Comparison of ENCODE assay signal across 16 cellular contexts in genomic region chr6:147099974-147100373, GRCh38.
DNase-seq lines count a peak whose midpoint lies in the region; TF ChIP-seq lines count a peak whose summit lies in the region.
"Had no signal": no experiment of that assay in that cellular context is flagged by ENCODE, and none has a peak within 500 bp of the region (broad histone marks: within the 10 kb centered on the region; RNA-seq: fewer than 3 reads in every experiment).

No MANE protein-coding gene starts in this region.

- DNase-seq in AG04450 (ENCODE audit: low read depth, low spot score) (peak; percentile 61), MG63 (peak; percentile 77), brain pericyte (ENCODE audit: low read depth, low spot score) (peak; percentile 34), kidney epithelial cell (ENCODE audit: low read depth) (peak; percentile 7), MV-4-11 (lab: John Stamatoyannopoulos, UW) (no peak), NAMALWA (ENCODE audit: low spot score) (no peak), NCI-H1105 (lab: John Stamatoyannopoulos, UW) (no peak)
- no peak for DNase-seq in effector CD4-positive, alpha-beta T cell
- DNase-seq: activated CD4-positive, alpha-beta T cell treated with anti-CD3 and anti-CD28 coated beads for 4 hours; DMS 273 treated with DMSO at 0.1 percent for 48 hours; GOT3; MM.1S; psoas muscle; T-helper 1 cell; upper lobe of right lung had no signal

- H3K36me3 ChIP-seq in MG63: no peaks in the 10 kb centered on the region
- H3K36me3 ChIP-seq in kidney epithelial cell (ENCODE audit: control insufficient read depth, insufficient read depth, low read length): no peaks in the 10 kb centered on the region
- H3K36me3 ChIP-seq: upper lobe of right lung had no signal

- no peak overlapping the region for H3K27ac ChIP-seq in AG04450 (ENCODE audit: low read depth, low read length)
- H3K27ac ChIP-seq: HL-60, psoas muscle, upper lobe of right lung had no signal

- no peak overlapping the region for H3K4me3 ChIP-seq in AG04450 (ENCODE audit: low read depth, low read length)
- no peak overlapping the region for H3K4me3 ChIP-seq in MG63
- no peak overlapping the region for H3K4me3 ChIP-seq in kidney epithelial cell (ENCODE audit: low read depth, low read length)
- H3K4me3 ChIP-seq: psoas muscle, upper lobe of right lung had no signal

- TF ChIP-seq CTCF in AG04450 (IDR thresholded peaks at IDR 0.05; ENCODE audit: low read depth, low read length): no peak
- no peak for TF ChIP-seq CTCF in kidney epithelial cell (IDR thresholded peaks at IDR 0.05; ENCODE audit: insufficient read depth, low read length, poor library complexity, severe bottlenecking)

- H3K27me3 ChIP-seq in AG04450 (ENCODE audit: control insufficient read depth, insufficient read depth, low read length) (no peaks in the 10 kb centered on the region), MG63 (no peaks in the 10 kb centered on the region), kidney epithelial cell (ENCODE audit: control insufficient read depth, insufficient read depth, low read length) (no peaks in the 10 kb centered on the region)
- H3K27me3 ChIP-seq: upper lobe of right lung had no signal

- POLR2A ChIA-PET in AG04450 (lab: Yijun Ruan, JAX): interaction anchor here (0.8 to 1.3 kb wide), 2 partner anchors 19 to 185 kb away, joined by 6 read pairs; no protein-coding TSS in a partner anchor

- H3K9me3 ChIP-seq in AG04450 (ENCODE audit: control insufficient read depth, insufficient read depth, low read length): no peaks in the 10 kb centered on the region
- H3K9me3 ChIP-seq in MG63: no peaks in the 10 kb centered on the region
- H3K9me3 ChIP-seq: psoas muscle, upper lobe of right lung had no signal

- CTCF ChIA-PET in AG04450 (lab: Charles Lee): interaction anchor here (0.7 kb wide), 4 partner anchors 94 to 1204 kb away, joined by 3 to 4 read pairs (median 4); no protein-coding TSS in a partner anchor

Comparison
In these comparisons a context has a peak if more than half of its experiments do, and no peak if none do; other contexts are left out.
1. DNase-seq: peak in AG04450 (single experiment), MG63 (single experiment), brain pericyte (single experiment) and kidney epithelial cell (single experiment); none in effector CD4-positive, alpha-beta T cell (single experiment), MV-4-11 (single experiment), NAMALWA (single experiment) and NCI-H1105 (single experiment).